19 cellular contexts compared by ENCODE assay signal in genomic region chr12:66467932-66468331, GRCh38.
A peak's percentile ranks its signal among the peaks of the same experiment; 100 is the strongest.
DNase-seq lines count a peak whose midpoint lies in the region; ATAC-seq and TF ChIP-seq lines count a peak whose summit lies in the region.
"Had no signal": no experiment of that assay in that cellular context is flagged by ENCODE, and none has a peak within 500 bp of the region (broad histone marks: within the 10 kb centered on the region; RNA-seq: fewer than 3 reads in every experiment).

No MANE protein-coding gene starts in this region.

- H3K36me3 ChIP-seq in SK-N-SH (replicated peaks in 1 of 2; ENCODE audit: control insufficient read depth in 1 of 2, insufficient read depth in 2 of 2, low read length in 1 of 2): no peaks in the 10 kb centered on the region
- no peaks in the 10 kb centered on the region for H3K36me3 ChIP-seq in naive thymus-derived CD4-positive, alpha-beta T cell (ENCODE audit: control insufficient read depth in 2 of 3, insufficient read depth in 3 of 3, low read length in 3 of 3)
- H3K36me3 ChIP-seq: gastroesophageal sphincter, thyroid gland had no signal

- peak; percentile 29 for DNase-seq in NCI-H2171 treated with DMSO at 0.1 percent for 48 hours (lab: John Stamatoyannopoulos, UW)
- no peak for DNase-seq in NCI-H2171 (lab: John Stamatoyannopoulos, UW)
- peak; percentile 4 for DNase-seq in HK-2 (ENCODE audit: unreplicated experiment)
- peak; percentile 8 for DNase-seq in SK-N-SH
- DNase-seq in iPS-NIHi11 (ENCODE audit: low spot score): peak; percentile 40
- DNase-seq in SK-N-DZ (ENCODE audit: low spot score): no peak
- DNase-seq in naive thymus-derived CD4-positive, alpha-beta T cell: no peak
- DNase-seq: activated CD4-positive, alpha-beta T cell treated with anti-CD3 and anti-CD28 coated beads for 48 hours; activated T-cell treated with anti-CD3 and anti-CD28 coated beads, Interleukin-2, amount 50 U/mL, for 1 hour; CD8-positive, alpha-beta T cell; islet precursor cell; NCI-H187 treated with DMSO at 0.1 percent for 48 hours; NCI-H526 treated with DMSO at 0.1 percent for 48 hours; stimulated activated CD4-positive, alpha-beta T cell treated with anti-CD3 and anti-CD28 coated beads, Interleukin-4, amount 100 ng/mL, for 1 hour; T-helper 2 cell; thyroid gland had no signal

- H3K36me3 Mint-ChIP-seq in naive thymus-derived CD4-positive, alpha-beta T cell: peaks cover 0 to 5% (median 0%) of the 10 kb centered on the region in 5 donors
- H3K36me3 Mint-ChIP-seq: CD8-positive, alpha-beta T cell; mesothelial cell of epicardium had no signal

- no peaks in the 10 kb centered on the region for H3K9me3 ChIP-seq in SK-N-SH
- no peaks in the 10 kb centered on the region for H3K9me3 ChIP-seq in naive thymus-derived CD4-positive, alpha-beta T cell (ENCODE audit: control insufficient read depth in 2 of 3, low read length in 3 of 3)
- H3K9me3 ChIP-seq: gastroesophageal sphincter, thyroid gland had no signal

- H3K9me2 ChIP-seq in SK-N-SH: no peaks in the 10 kb centered on the region

- no peaks in the 10 kb centered on the region; the same call in 1 of the 2 replicates for H3K27me3 ChIP-seq in SK-N-SH (ENCODE audit: insufficient read depth)
- H3K27me3 ChIP-seq in naive thymus-derived CD4-positive, alpha-beta T cell (ENCODE audit: control insufficient read depth in 2 of 2, insufficient read depth in 2 of 2, low read length in 2 of 2): no peaks in the 10 kb centered on the region
- H3K27me3 ChIP-seq: gastroesophageal sphincter, thyroid gland had no signal

- H3K79me2 ChIP-seq in SK-N-SH (ENCODE audit: insufficient read depth): no peaks in the 10 kb centered on the region

- CTCF ChIA-PET in SK-N-SH (lab: Yijun Ruan, JAX): no interaction called here
- CTCF ChIA-PET in naive thymus-derived CD4-positive, alpha-beta T cell (lab: Charles Lee): no interaction called here

- H3K27ac Mint-ChIP-seq in naive thymus-derived CD4-positive, alpha-beta T cell: no peak overlapping the region
- H3K27ac Mint-ChIP-seq: CD8-positive, alpha-beta T cell; mesothelial cell of epicardium had no signal

- H3K4me3 ChIP-seq in SK-N-SH (ENCODE audit: low read depth in 2 of 2, low read length in 1 of 2): no peak overlapping the region
- no peak overlapping the region for H3K4me3 ChIP-seq in naive thymus-derived CD4-positive, alpha-beta T cell (ENCODE audit: low read length)
- H3K4me3 ChIP-seq: gastroesophageal sphincter, thyroid gland had no signal

- H2AFZ ChIP-seq in SK-N-SH (ENCODE audit: low read depth): no peak overlapping the region; the same call in 1 of the 2 replicates

- intact Hi-C loops in naive thymus-derived CD4-positive, alpha-beta T cell (cut with micrococcal nuclease): no loop called here

- no peak for TF ChIP-seq CTCF in SK-N-SH (IDR thresholded peaks at IDR 0.05)

- no peak for ATAC-seq in naive thymus-derived CD4-positive, alpha-beta T cell
- no peak for ATAC-seq in HG02970 (IDR thresholded peaks at IDR 0.05; ENCODE audit: low FRiP score, unreplicated experiment)
- ATAC-seq: CD8-positive, alpha-beta T cell; gastroesophageal sphincter had no signal

- no peak for TF ChIP-seq RAD21 in SK-N-SH (IDR thresholded peaks at IDR 0.05; ENCODE audit: low read length)

- no peaks in the 10 kb centered on the region for H4K20me1 ChIP-seq in SK-N-SH (ENCODE audit: insufficient read depth)

- no peaks in the 10 kb centered on the region for H3K4me1 ChIP-seq in SK-N-SH (ENCODE audit: control insufficient read depth in 1 of 2, insufficient read depth in 2 of 2, low read depth in 1 of 2, low read length in 1 of 2)
- H3K4me1 ChIP-seq in naive thymus-derived CD4-positive, alpha-beta T cell (ENCODE audit: control insufficient read depth in 2 of 2, insufficient read depth in 2 of 2, low read length in 2 of 2): no peaks in the 10 kb centered on the region
- H3K4me1 ChIP-seq: gastroesophageal sphincter, thyroid gland had no signal

- no peak overlapping the region for H3K4me2 ChIP-seq in SK-N-SH

- no peak overlapping the region for H3K4me3 Mint-ChIP-seq in naive thymus-derived CD4-positive, alpha-beta T cell
- H3K4me3 Mint-ChIP-seq: CD8-positive, alpha-beta T cell; mesothelial cell of epicardium had no signal

- TF ChIP-seq EP300 in SK-N-SH (IDR thresholded peaks at IDR 0.05; ENCODE audit: borderline replicate concordance in 1 of 2, low read depth in 1 of 2, low read length in 1 of 2): no peak

- H3F3A ChIP-seq in SK-N-SH (replicated peaks; ENCODE audit: insufficient read depth): no peaks in the 10 kb centered on the region

- POLR2A ChIA-PET in SK-N-SH (lab: Yijun Ruan, JAX): no interaction called here
- POLR2A ChIA-PET in naive thymus-derived CD4-positive, alpha-beta T cell (lab: Charles Lee): no interaction called here

- H3K27ac ChIP-seq in SK-N-SH (ENCODE audit: low read depth in 2 of 2, low read length in 1 of 2): no peak overlapping the region
- H3K27ac ChIP-seq in naive thymus-derived CD4-positive, alpha-beta T cell (ENCODE audit: low read depth, low read length): no peak overlapping the region
- H3K27ac ChIP-seq: gastroesophageal sphincter, thyroid gland had no signal

- H3K9me3 Mint-ChIP-seq in naive thymus-derived CD4-positive, alpha-beta T cell: peaks cover 0 to 5% (median 0%) of the 10 kb centered on the region in 11 donors
- H3K9me3 Mint-ChIP-seq: CD8-positive, alpha-beta T cell; mesothelial cell of epicardium had no signal

- peaks cover 0 to 19% (median 7%) of the 10 kb centered on the region in 5 donors for H3K27me3 Mint-ChIP-seq in naive thymus-derived CD4-positive, alpha-beta T cell

- peaks cover 0 to 1% (median 0%) of the 10 kb centered on the region in 7 donors for H3K4me1 Mint-ChIP-seq in naive thymus-derived CD4-positive, alpha-beta T cell
- H3K4me1 Mint-ChIP-seq: mesothelial cell of epicardium had no signal

- no peak overlapping the region for H3K9ac ChIP-seq in SK-N-SH

TF ChIP-seq in SK-N-SH, 30 proteins besides CTCF, POLR2A, EP300 and RAD21:
- TF ChIP-seq YY1 (IDR thresholded peaks at IDR 0.05; ENCODE audit: low read depth) (peak; percentile 67; the same call in 1 of the 2 replicates), MAX (IDR thresholded peaks at IDR 0.05; ENCODE audit: low read depth) (no peak)

Comparison
In these comparisons a context has a peak if more than half of its experiments do, and no peak if none do; other contexts are left out.
1. DNase-seq: peak in NCI-H2171 treated with DMSO at 0.1 percent for 48 hours (single experiment), HK-2 (single experiment), SK-N-SH (single experiment) and iPS-NIHi11 (single experiment); none in NCI-H2171 (single experiment), SK-N-DZ (single experiment) and naive thymus-derived CD4-positive, alpha-beta T cell (0 of 9).